ENCODE assay signal across 7 cellular contexts in genomic region chr17:79081571-79082276, GRCh38. TPM values are rescaled to one million over a fixed set of nuclear protein-coding genes. Genes with fewer than 3 reads are reported as not detected.
"Had no signal": no experiment of that assay in that cellular context is flagged by ENCODE, and none has a peak within 500 bp of the region (broad histone marks: within the 10 kb centered on the region; RNA-seq: fewer than 3 reads in every experiment).

No MANE protein-coding gene starts in this region.

- H3K4me3 ChIP-seq: stomach, testis, upper lobe of left lung had no signal

- H3K27me3 ChIP-seq: foreskin keratinocyte, stomach, testis, upper lobe of left lung had no signal

- DNase-seq: cerebellar nuclear complex, foreskin keratinocyte, midbrain had no signal

- H3K9me3 ChIP-seq: stomach, testis, upper lobe of left lung had no signal

- H3K4me1 ChIP-seq: foreskin keratinocyte, testis had no signal

- H3K27ac ChIP-seq: foreskin keratinocyte, stomach, testis, upper lobe of left lung had no signal

RNA-seq across cellular contexts. Expression of gene C1QTNF1, which starts 57.8 kb away (rescaled TPM):
- polyA plus RNA-seq: immature natural killer cell had no signal
